Comparison of ENCODE assay signal across 1 cellular context in genomic region chr21:14554948-14555347, GRCh38.
TF ChIP-seq lines count a peak whose summit lies in the region.

No MANE protein-coding gene starts in this region.

TF ChIP-seq in GM12878, 131 proteins besides CTCF, POLR2A, EP300 and RAD21 (continued from another document):
- no peak for TF ChIP-seq CREM (IDR thresholded peaks at IDR 0.05; ENCODE audit: low read depth)
- no peak for TF ChIP-seq IKZF1 (conservative IDR thresholded peaks at IDR 0.05)
- no peak for TF ChIP-seq IRF3 (IDR thresholded peaks at IDR 0.05)
- no peak for TF ChIP-seq CHD1 (IDR thresholded peaks at IDR 0.05; ENCODE audit: low read depth, low read length)
- TF ChIP-seq ASH2L (IDR thresholded peaks at IDR 0.05; ENCODE audit: borderline replicate concordance, low read depth) = no peak
- no peak for TF ChIP-seq ATF7 (IDR thresholded peaks at IDR 0.05; ENCODE audit: low read depth)
- TF ChIP-seq BMI1 (IDR thresholded peaks at IDR 0.05; ENCODE audit: borderline replicate concordance) = no peak
- no peak for TF ChIP-seq RBBP5 (conservative IDR thresholded peaks at IDR 0.05)
- TF ChIP-seq ZZZ3 (IDR thresholded peaks at IDR 0.05; ENCODE audit: control insufficient read depth, insufficient read length, low read depth) = no peak
- no peak for TF ChIP-seq ZSCAN29 (IDR thresholded peaks at IDR 0.05)
- TF ChIP-seq HDGF (IDR thresholded peaks at IDR 0.05) = no peak
- no peak for TF ChIP-seq MYC (IDR thresholded peaks at IDR 0.05; ENCODE audit: insufficient read depth, insufficient read length, insufficient replicate concordance, low read length, severe bottlenecking)
- TF ChIP-seq BRCA1 (IDR thresholded peaks at IDR 0.05; ENCODE audit: low read depth, low read length) = no peak
